In the genomic region with DNA sequence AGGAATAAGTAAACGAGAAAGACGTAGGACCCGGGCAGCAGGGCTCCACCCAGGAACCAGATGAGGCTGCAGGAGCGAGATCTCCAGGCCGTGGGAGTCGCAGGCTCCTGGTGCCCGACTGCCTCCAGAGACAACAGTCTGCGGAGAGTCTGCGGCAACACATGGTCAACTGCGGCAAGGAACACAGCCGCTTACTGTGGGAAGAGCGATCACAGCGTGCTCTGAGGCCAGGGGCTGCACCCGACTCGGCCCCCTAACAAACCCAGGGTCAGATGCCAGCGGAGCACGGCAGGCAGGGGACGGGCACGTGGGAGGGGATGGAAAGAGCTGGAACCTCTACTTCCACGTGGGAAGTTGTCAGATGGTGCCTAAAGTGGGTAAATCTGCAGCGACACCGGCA, we compare ENCODE assay signal across 20 cellular contexts. TPM values are rescaled to one million over a fixed set of nuclear protein-coding genes. Genes with fewer than 3 reads are reported as not detected.
DNase-seq lines count a peak whose midpoint lies in the region; ATAC-seq and TF ChIP-seq lines count a peak whose summit lies in the region.
"Had no signal": no experiment of that assay in that cellular context is flagged by ENCODE, and none has a peak within 500 bp of the region (broad histone marks: within the 10 kb centered on the region; RNA-seq: fewer than 3 reads in every experiment).

No MANE protein-coding gene starts in this region.

- H3K27ac ChIP-seq in right cardiac atrium (ENCODE audit: low read length) (no peak overlapping the region), VCaP (peak overlapping the region; percentile 34), dorsolateral prefrontal cortex (peak overlapping the region in 45 of 59 donors; percentile 3 to 73 (median 49))
- H3K27ac ChIP-seq: BLaER1, HL-60 had no signal

- peaks cover 60% of the 10 kb centered on the region for H3K36me3 Mint-ChIP-seq in stimulated activated effector memory CD8-positive, alpha-beta T cell treated with anti-CD3 and anti-CD28 coated beads, Interleukin-12 subunit alpha, Interleukin-12 subunit beta, amount 100 ng/mL, for 72 hours

- TF ChIP-seq CTCF in VCaP (conservative IDR thresholded peaks at IDR 0.05) (no peak), dorsolateral prefrontal cortex (IDR thresholded peaks at IDR 0.05 in 54 of 56, conservative IDR thresholded peaks at IDR 0.05 in 2 of 56; ENCODE audit: low read depth in 1 of 56, partially characterized antibody in 56 of 56) (no peak)

- H3K27ac Mint-ChIP-seq in stimulated activated effector memory CD8-positive, alpha-beta T cell treated with anti-CD3 and anti-CD28 coated beads, Interleukin-12 subunit alpha, Interleukin-12 subunit beta, amount 100 ng/mL, for 72 hours, result peak overlapping the region; percentile 50

- H3K4me1 ChIP-seq in right cardiac atrium (ENCODE audit: control insufficient read depth, insufficient read depth, low read length), result no peaks in the 10 kb centered on the region

- H3K4me3 ChIP-seq in right cardiac atrium (ENCODE audit: low read length) (no peak overlapping the region), dorsolateral prefrontal cortex (no peak overlapping the region)
- H3K4me3 ChIP-seq: BLaER1, GM12878 had no signal

- no peaks in the 10 kb centered on the region for H3K9me3 Mint-ChIP-seq in stimulated activated effector memory CD8-positive, alpha-beta T cell treated with anti-CD3 and anti-CD28 coated beads, Interleukin-12 subunit alpha, Interleukin-12 subunit beta, amount 100 ng/mL, for 72 hours
- H3K9me3 Mint-ChIP-seq: CD14-positive monocyte; CD4-positive, alpha-beta memory T cell; H9 had no signal

- H3K4me3 Mint-ChIP-seq in stimulated activated effector memory CD8-positive, alpha-beta T cell treated with anti-CD3 and anti-CD28 coated beads, Interleukin-12 subunit alpha, Interleukin-12 subunit beta, amount 100 ng/mL, for 72 hours, result no peak overlapping the region
- H3K4me3 Mint-ChIP-seq: CD14-positive monocyte, H9 had no signal

- ATAC-seq in right cardiac atrium (no peak), Right ventricle myocardium inferior (no peak), HG03175 (IDR thresholded peaks at IDR 0.05; ENCODE audit: unreplicated experiment) (no peak)
- no peak for ATAC-seq in stimulated activated effector memory CD8-positive, alpha-beta T cell treated with anti-CD3 and anti-CD28 coated beads, Interleukin-12 subunit alpha, Interleukin-12 subunit beta, amount 100 ng/mL, for 72 hours
- ATAC-seq: GM12878 had no signal

- DNase-seq in right cardiac atrium, result peak in 2 of 3 donors; percentile 35 to 36
- DNase-seq in Right ventricle myocardium inferior (ENCODE audit: missing footprints), result no peak
- no peak for DNase-seq in dorsolateral prefrontal cortex
- DNase-seq in stimulated activated effector memory CD8-positive, alpha-beta T cell treated with anti-CD3 and anti-CD28 coated beads, Interleukin-12 subunit alpha, Interleukin-12 subunit beta, amount 100 ng/mL, for 72 hours (ENCODE audit: low spot score in 2 of 2), result no peak
- DNase-seq in activated naive CD4-positive, alpha-beta T cell treated with Interleukin-2 at 50 U/mL for 16 hours, result no peak
- no peak for DNase-seq in activated effector memory CD4-positive, alpha-beta T cell treated with Interleukin-2 at 50 U/mL for 16 hours
- DNase-seq: 8988T, DMS 273 treated with DMSO at 0.1 percent for 48 hours, DMS53, DND-41, EL, GOT3, H9 had no signal

- intact Hi-C loops in right cardiac atrium (cut with DNase I), result no loop called here
- intact Hi-C loops in Right ventricle myocardium inferior (cut with DNase I), result loop anchor here (10.0 kb wide), 1 partner anchor 52 kb away; a partner anchor contains a TSS
- intact Hi-C loops in dorsolateral prefrontal cortex (cut with DNase I), result no loop called here

- whole genome bisulfite sequencing in right cardiac atrium, result 84% methylated on average over 22 of the region's 22 CpGs

- H3K27me3 ChIP-seq in right cardiac atrium (ENCODE audit: control insufficient read depth, insufficient read depth) (no peaks in the 10 kb centered on the region), dorsolateral prefrontal cortex (no peaks in the 10 kb centered on the region)

- peaks cover 5% of the 10 kb centered on the region for H3K4me1 Mint-ChIP-seq in stimulated activated effector memory CD8-positive, alpha-beta T cell treated with anti-CD3 and anti-CD28 coated beads, Interleukin-12 subunit alpha, Interleukin-12 subunit beta, amount 100 ng/mL, for 72 hours
- H3K4me1 Mint-ChIP-seq: CD4-positive, alpha-beta memory T cell had no signal

- no peaks in the 10 kb centered on the region for H3K9me3 ChIP-seq in right cardiac atrium (ENCODE audit: control insufficient read depth, low read length)
- H3K9me3 ChIP-seq: BLaER1 had no signal

RNA-seq across cellular contexts. Expression of a gene that starts 26.6 kb away (rescaled TPM):
- 10 to 100 TPM; 20.1 to 23.6 (median 22.2) TPM for total RNA-seq in right cardiac atrium
- 22.2 TPM for polyA plus RNA-seq in right cardiac atrium
- total RNA-seq in Right ventricle myocardium inferior, result 19.1 TPM
- 10 to 100 TPM; 25.4 to 54.1 (median 40.7) TPM for total RNA-seq in dorsolateral prefrontal cortex

RNA-seq across cellular contexts. Expression of a gene that starts 51.5 kb away (rescaled TPM):
- total RNA-seq in right cardiac atrium (1 to 10 TPM; 4.8 to 7.1 (median 6.4) TPM), Right ventricle myocardium inferior (10.0 TPM), dorsolateral prefrontal cortex (100 to 1,000 TPM in 118 of 120 experiments, 10 to 100 TPM in 2; 97.0 to 199 (median 136) TPM)
- polyA plus RNA-seq in right cardiac atrium, result 8.4 TPM

Comparison
In these comparisons a context has a peak if more than half of its experiments do, and no peak if none do; other contexts are left out.
1. DNase-seq: peak in right cardiac atrium (2 of 3); none in Right ventricle myocardium inferior (single experiment), dorsolateral prefrontal cortex (0 of 10), stimulated activated effector memory CD8-positive, alpha-beta T cell treated with anti-CD3 and anti-CD28 coated beads, Interleukin-12 subunit alpha, Interleukin-12 subunit beta, amount 100 ng/mL, for 72 hours (0 of 2), activated naive CD4-positive, alpha-beta T cell treated with Interleukin-2 at 50 U/mL for 16 hours (single experiment) and activated effector memory CD4-positive, alpha-beta T cell treated with Interleukin-2 at 50 U/mL for 16 hours (single experiment).